In genomic region chr14:35331605-35332516, GRCh38 we compare ENCODE assay signal across 1 cellular context.
TF ChIP-seq lines count a peak whose summit lies in the region.

No MANE protein-coding gene starts in this region.

TF ChIP-seq in HepG2, 621 proteins besides CTCF, POLR2A, EP300 and RAD21 (continued from another document and continues in another):
- TF ChIP-seq MTA1 (CRISPR knock-in tag; IDR thresholded peaks at IDR 0.05; ENCODE audit: borderline replicate concordance) (peak; percentile 14; the same call in 1 of the 2 replicates), ZNF619 (CRISPR knock-in tag; IDR thresholded peaks at IDR 0.05) (peak; percentile 54; the same call in 1 of the 2 replicates), TMF1 (CRISPR knock-in tag; IDR thresholded peaks at IDR 0.05; ENCODE audit: low read depth) (no peak), CREB1 (IDR thresholded peaks at IDR 0.05) (peak; percentile 99), CREB1 (CRISPR knock-in tag; IDR thresholded peaks at IDR 0.05) (no peak), HHEX (CRISPR knock-in tag; IDR thresholded peaks at IDR 0.05) (no peak; the same call in 1 of the 2 replicates), SMC3 (IDR thresholded peaks at IDR 0.05; ENCODE audit: low read length) (no peak), ZNF878 (CRISPR knock-in tag; IDR thresholded peaks at IDR 0.05) (no peak), ZNF841 (CRISPR knock-in tag; IDR thresholded peaks at IDR 0.05; ENCODE audit: borderline replicate concordance) (no peak), SMARCC2 (IDR thresholded peaks at IDR 0.05) (no peak), ZFX (CRISPR knock-in tag; IDR thresholded peaks at IDR 0.05; ENCODE audit: low read depth) (peak; percentile 89), FOXJ3 (CRISPR knock-in tag; IDR thresholded peaks at IDR 0.05; ENCODE audit: borderline replicate concordance) (peak; percentile 17; the same call in 1 of the 2 replicates), RAD51 (IDR thresholded peaks at IDR 0.05; ENCODE audit: borderline replicate concordance) (no peak), ZNF512 (CRISPR knock-in tag; IDR thresholded peaks at IDR 0.05) (no peak), MAF1 (CRISPR knock-in tag; IDR thresholded peaks at IDR 0.05; ENCODE audit: borderline replicate concordance) (no peak; the same call in 1 of the 2 replicates), IKZF4 (CRISPR knock-in tag; IDR thresholded peaks at IDR 0.05; ENCODE audit: borderline replicate concordance, low read depth, not compliant biosample characterization) (no peak), GPN1 (CRISPR knock-in tag; IDR thresholded peaks at IDR 0.05; ENCODE audit: borderline replicate concordance) (no peak), NFYB (CRISPR knock-in tag; IDR thresholded peaks at IDR 0.05) (no peak), NFIB (CRISPR knock-in tag; IDR thresholded peaks at IDR 0.05; ENCODE audit: borderline replicate concordance) (0 out of 2 replicates have a peak, but pooled peaks have one; percentile 60), ZNF512B (CRISPR knock-in tag; IDR thresholded peaks at IDR 0.05; ENCODE audit: borderline replicate concordance) (peak; percentile 84; the same call in 1 of the 2 replicates), ZGPAT (CRISPR knock-in tag; IDR thresholded peaks at IDR 0.05) (peak; percentile 47; the same call in 1 of the 2 replicates), KDM6A (CRISPR knock-in tag; IDR thresholded peaks at IDR 0.05; ENCODE audit: low read depth) (peak; percentile 9; the same call in 1 of the 2 replicates), DNMT1 (CRISPR knock-in tag; IDR thresholded peaks at IDR 0.05) (peak; percentile 52; the same call in 1 of the 2 replicates), ZNF234 (CRISPR knock-in tag; conservative IDR thresholded peaks at IDR 0.05) (no peak), KDM1A (CRISPR knock-in tag; IDR thresholded peaks at IDR 0.05) (no peak), MBNL3 (CRISPR knock-in tag; conservative IDR thresholded peaks at IDR 0.05) (no peak), ZC3H13 (CRISPR knock-in tag; IDR thresholded peaks at IDR 0.05) (no peak), ZFP36 (IDR thresholded peaks at IDR 0.05; ENCODE audit: borderline replicate concordance, low read depth, low read length, partially characterized antibody) (no peak), JUND (CRISPR knock-in tag; IDR thresholded peaks at IDR 0.05) (no peak), TRIM22 (IDR thresholded peaks at IDR 0.05) (no peak), POLR2AphosphoS2 (IDR thresholded peaks at IDR 0.05; ENCODE audit: low read depth, low read length) (no peak), MLLT10 (CRISPR knock-in tag; IDR thresholded peaks at IDR 0.05) (no peak), ZNF720 (CRISPR knock-in tag; IDR thresholded peaks at IDR 0.05) (0 out of 2 replicates have a peak, but pooled peaks have one; percentile 2), NR2F2 (IDR thresholded peaks at IDR 0.05; ENCODE audit: borderline replicate concordance, low read depth) (no peak), KDM5B (CRISPR knock-in tag; IDR thresholded peaks at IDR 0.05; ENCODE audit: borderline replicate concordance) (peak; percentile 86; the same call in 1 of the 2 replicates), MYC (CRISPR knock-in tag; IDR thresholded peaks at IDR 0.05; ENCODE audit: borderline replicate concordance) (peak; percentile 29), ZNF317 (CRISPR knock-in tag; IDR thresholded peaks at IDR 0.05) (no peak; the same call in 1 of the 2 replicates), HMGXB3 (CRISPR knock-in tag; IDR thresholded peaks at IDR 0.05; ENCODE audit: borderline replicate concordance) (no peak), ZNF546 (CRISPR knock-in tag; conservative IDR thresholded peaks at IDR 0.05) (no peak), PHB2 (IDR thresholded peaks at IDR 0.05; ENCODE audit: partially characterized antibody) (no peak), ZNF253 (CRISPR knock-in tag; IDR thresholded peaks at IDR 0.05; ENCODE audit: borderline replicate concordance) (no peak), U2AF2 (IDR thresholded peaks at IDR 0.05; ENCODE audit: low read depth, low read length) (no peak), ZBTB7B (CRISPR knock-in tag; IDR thresholded peaks at IDR 0.05) (no peak; the same call in 1 of the 2 replicates), FOXP4 (CRISPR knock-in tag; IDR thresholded peaks at IDR 0.05) (0 out of 2 replicates have a peak, but pooled peaks have one; percentile 9), ZNF549 (CRISPR knock-in tag; IDR thresholded peaks at IDR 0.05) (no peak), MATR3 (CRISPR knock-in tag; IDR thresholded peaks at IDR 0.05) (no peak), ZNF333 (CRISPR knock-in tag; IDR thresholded peaks at IDR 0.05; ENCODE audit: borderline replicate concordance) (no peak), SUZ12 (IDR thresholded peaks at IDR 0.05; ENCODE audit: low read depth, low read length) (no peak), ZNF615 (CRISPR knock-in tag; IDR thresholded peaks at IDR 0.05; ENCODE audit: borderline replicate concordance) (no peak), TIGD3 (CRISPR knock-in tag; IDR thresholded peaks at IDR 0.05; ENCODE audit: borderline replicate concordance) (peak; percentile 86; the same call in 1 of the 2 replicates), ZFP37 (CRISPR knock-in tag; IDR thresholded peaks at IDR 0.05; ENCODE audit: borderline replicate concordance) (peak; percentile 60; the same call in 1 of the 2 replicates), ASH2L (IDR thresholded peaks at IDR 0.05; ENCODE audit: insufficient read length, low read depth, low read length) (no peak), ZNF367 (CRISPR knock-in tag; IDR thresholded peaks at IDR 0.05; ENCODE audit: borderline replicate concordance) (no peak), ZBTB38 (CRISPR knock-in tag; IDR thresholded peaks at IDR 0.05) (peak; percentile 93), ZNF605 (CRISPR knock-in tag; IDR thresholded peaks at IDR 0.05) (peak; percentile 51; the same call in 1 of the 2 replicates), ZNF691 (CRISPR knock-in tag; IDR thresholded peaks at IDR 0.05; ENCODE audit: borderline replicate concordance, low read depth) (no peak; the same call in 1 of the 2 replicates), TCF12 (IDR thresholded peaks at IDR 0.05) (no peak), TCF12 (CRISPR knock-in tag; IDR thresholded peaks at IDR 0.05) (peak; percentile 28; the same call in 1 of the 2 replicates), SALL1 (CRISPR knock-in tag; IDR thresholded peaks at IDR 0.05) (peak; percentile 70)
